ENCODE assay signal across 8 cellular contexts in genomic region chr19:44113138-44113783, GRCh38. TPM values are rescaled to one million over a fixed set of nuclear protein-coding genes. Genes with fewer than 3 reads are reported as not detected.
DNase-seq lines count a peak whose midpoint lies in the region; ATAC-seq and TF ChIP-seq lines count a peak whose summit lies in the region.

ZNF225 (plus strand) TSS chr19:44113399; CDS start chr19:44115828, 2,429 bp downstream.

- POLR2A ChIA-PET in AG04449 (lab: Yijun Ruan, JAX), result interaction anchor here (0.7 to 1.1 kb wide), 2 partner anchors 51 to 99 kb away, joined by 3 to 5 read pairs; partner anchors contain the start of genes ZNF226 and ZNF227
- POLR2A ChIA-PET in WTC11 (lab: Charles Lee), result interaction anchor here (1.1 to 1.2 kb wide), 3 partner anchors 18 to 286 kb away, joined by 3 to 8 read pairs (median 3); partner anchors contain the start of genes ZNF226 and ZNF283

- peaks cover 42% of the 10 kb centered on the region for H3K36me3 Mint-ChIP-seq in WTC11
- peaks cover 18% of the 10 kb centered on the region for H3K36me3 Mint-ChIP-seq in central memory CD8-positive, alpha-beta T cell (ENCODE audit: insufficient read depth)

- H3K27ac Mint-ChIP-seq in WTC11, result peak within 1 kb of the TSS; percentile 93
- peak within 1 kb of the TSS; percentile 85 for H3K27ac Mint-ChIP-seq in central memory CD8-positive, alpha-beta T cell (ENCODE audit: low read depth)

- ATAC-seq in GM18870 (IDR thresholded peaks at IDR 0.05; ENCODE audit: unreplicated experiment) (peak; percentile 95), HG03108 (IDR thresholded peaks at IDR 0.05; ENCODE audit: unreplicated experiment) (peak; percentile 94), WTC11 (peak; percentile 94)
- peak; percentile 95 for ATAC-seq in central memory CD8-positive, alpha-beta T cell (replicated peaks; ENCODE audit: extremely low read depth, poor library complexity, severe bottlenecking)

- H3K4me3 ChIP-seq in AG04449 (ENCODE audit: low read depth, low read length), result peak within 1 kb of the TSS; percentile 87

- peak within 1 kb of the TSS; percentile 98 for H3K4me3 Mint-ChIP-seq in WTC11
- H3K4me3 Mint-ChIP-seq in central memory CD8-positive, alpha-beta T cell, result peak within 1 kb of the TSS; percentile 98

- peaks cover 9% of the 10 kb centered on the region for H3K4me1 Mint-ChIP-seq in WTC11
- peaks cover 30% of the 10 kb centered on the region for H3K4me1 Mint-ChIP-seq in central memory CD8-positive, alpha-beta T cell

- TF ChIP-seq CTCF in AG04449 (IDR thresholded peaks at IDR 0.05; ENCODE audit: insufficient read depth, low read length, missing control alignments) (peak; percentile 8), WTC11 (IDR thresholded peaks at IDR 0.05) (no peak)

- DNase-seq in AG04449 (ENCODE audit: low read depth, low spot score) (peak; percentile 91), NCI-H2196 (lab: John Stamatoyannopoulos, UW; ENCODE audit: unreplicated experiment) (peak; percentile 98), WTC11 (ENCODE audit: low spot score) (peak; percentile 95), inferior parietal cortex (ENCODE audit: extremely low spot score) (peak; percentile 100), smooth muscle cell of the brain vasculature (ENCODE audit: low read depth, low spot score) (peak; percentile 95)
- DNase-seq in central memory CD8-positive, alpha-beta T cell (ENCODE audit: low spot score in 2 of 2), result peak; percentile 55 to 72

- no peaks in the 10 kb centered on the region for H3K27me3 Mint-ChIP-seq in WTC11 (ENCODE audit: low read depth)
- H3K27me3 Mint-ChIP-seq in central memory CD8-positive, alpha-beta T cell, result no peaks in the 10 kb centered on the region

- H3K9me3 Mint-ChIP-seq in WTC11, result peaks cover 34% of the 10 kb centered on the region
- peaks cover 18% of the 10 kb centered on the region for H3K9me3 Mint-ChIP-seq in central memory CD8-positive, alpha-beta T cell

- CTCF ChIA-PET in AG04449 (lab: Yijun Ruan, JAX) (no interaction called here), WTC11 (lab: Charles Lee) (no interaction called here)

TF ChIP-seq in WTC11, 78 proteins besides CTCF, POLR2A, EP300 and RAD21:
- TF ChIP-seq STAT6 (CRISPR knock-in tag; conservative IDR thresholded peaks at IDR 0.05; ENCODE audit: low read depth), result no peak
- peak; percentile 61 for TF ChIP-seq GABPB1 (CRISPR knock-in tag; IDR thresholded peaks at IDR 0.05)
- TF ChIP-seq ATF3 (CRISPR knock-in tag; conservative IDR thresholded peaks at IDR 0.05), result no peak
- TF ChIP-seq ZNF219 (CRISPR knock-in tag; IDR thresholded peaks at IDR 0.05; ENCODE audit: borderline replicate concordance), result no peak
- TF ChIP-seq ZNF121 (CRISPR knock-in tag; IDR thresholded peaks at IDR 0.05), result peak; percentile 53
- peak; percentile 42; the same call in 1 of the 2 replicates for TF ChIP-seq SP1 (CRISPR knock-in tag; conservative IDR thresholded peaks at IDR 0.05)
- no peak for TF ChIP-seq NR2C2 (CRISPR knock-in tag; IDR thresholded peaks at IDR 0.05)

RNA-seq across cellular contexts. Expression of gene ZNF225, which starts in this region (rescaled TPM):
- 3.9 to 5.1 TPM (median 4.4 TPM) in 3 replicates for total RNA-seq in WTC11 (2021)

Comparison
In these comparisons a context has a peak if more than half of its experiments do, and no peak if none do; other contexts are left out.
1. Peak in every context shown above with its lines: DNase-seq, ATAC-seq and H3K4me3 ChIP-seq.